In the genomic region with DNA sequence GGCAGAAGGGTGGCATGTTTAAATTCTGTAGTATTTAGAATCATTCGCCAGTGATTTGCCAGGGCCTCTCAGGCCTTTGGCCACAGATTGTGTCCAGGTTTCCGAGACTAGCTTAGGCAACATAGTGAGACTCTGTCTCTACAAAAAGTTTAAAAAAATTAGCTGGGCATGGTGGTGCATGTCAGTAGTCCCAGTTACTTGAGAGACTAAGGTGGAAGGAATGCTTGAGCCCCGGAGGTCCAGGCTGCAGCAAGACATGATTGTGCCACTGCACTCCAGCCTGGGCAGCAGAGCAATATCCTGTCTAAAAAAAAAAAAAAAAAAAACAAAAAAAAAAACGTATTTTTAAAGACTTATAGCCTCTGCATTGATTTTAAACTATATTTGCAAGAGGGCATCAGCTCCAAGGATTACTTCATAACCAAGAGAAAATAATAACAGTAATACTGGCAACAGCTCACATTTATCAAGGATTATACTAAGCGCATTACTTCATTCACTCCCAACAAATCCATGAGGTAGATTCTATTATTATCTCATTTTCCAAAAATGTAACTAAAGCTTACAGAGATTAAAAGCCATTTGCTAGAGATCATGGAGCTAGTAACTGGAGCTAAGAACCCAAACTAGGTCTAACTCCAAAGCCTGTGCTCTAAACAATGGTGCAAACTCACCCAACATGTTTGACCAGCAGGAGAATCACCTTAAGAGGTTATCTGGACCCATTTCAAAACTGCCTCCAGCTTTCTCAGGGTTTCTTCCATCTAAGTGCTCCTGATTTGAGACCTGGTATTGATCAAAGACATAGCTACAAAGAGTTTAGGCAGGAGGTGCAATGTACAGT, we compare ENCODE assay signal across 23 cellular contexts. TPM values are rescaled to one million over a fixed set of nuclear protein-coding genes. Genes with fewer than 3 reads are reported as not detected.
DNase-seq lines count a peak whose midpoint lies in the region; ATAC-seq, FAIRE-seq and TF ChIP-seq lines count a peak whose summit lies in the region.
"Had no signal": no experiment of that assay in that cellular context is flagged by ENCODE, and none has a peak within 500 bp of the region (broad histone marks: within the 10 kb centered on the region; RNA-seq: fewer than 3 reads in every experiment).

No MANE protein-coding gene starts in this region.

- FAIRE-seq in H1 (lab: Jason Lieb, UNC): no peak
- FAIRE-seq: G401.6 had no signal

- no peak overlapping the region for H3K18ac ChIP-seq in H1 (ENCODE audit: extremely low read depth, low read length)

- H3K27ac Mint-ChIP-seq in activated T-helper 1 cell treated with anti-CD3 and anti-CD28 coated beads, Interleukin-12 subunit alpha, Interleukin-12 subunit beta, Interleukin-2, Interleukin-4 antibody, amounts not matched to agents 30 ng/mL and 10 ng/mL and 1 ng/mL, durations not matched to agents 14 hours and 24 hours and 36 hours: no peak overlapping the region
- H3K27ac Mint-ChIP-seq: CD8-positive, alpha-beta T cell had no signal

- TF ChIP-seq POLR2A in heart left ventricle (IDR thresholded peaks at IDR 0.05) (no peak), H1 (IDR thresholded peaks at IDR 0.05; ENCODE audit: control extremely low read depth in 1 of 2, low read depth in 2 of 2, low read length in 2 of 2) (no peak), body of pancreas (IDR thresholded peaks at IDR 0.05) (no peak)

- H2BK15ac ChIP-seq in H1 (ENCODE audit: low read length): no peak overlapping the region

- H3K79me2 ChIP-seq in H1 (ENCODE audit: control insufficient read depth in 1 of 2, insufficient read depth in 2 of 2, low read length in 2 of 2): no peaks in the 10 kb centered on the region

- ATAC-seq in heart left ventricle (peak; percentile 52 to 83 (median 72)), body of pancreas (no peak)
- ATAC-seq: CD8-positive, alpha-beta T cell had no signal

- 53 to 64% (median 62%) methylated on average over 5 of the region's 5 CpGs for WGBS in heart left ventricle, 4 donors
- WGBS in H1 (ENCODE audit: extremely low coverage in 1 of 2, insufficient coverage in 1 of 2, insufficient read length in 1 of 2, insufficient replicate concordance in 2 of 2, low coverage in 1 of 2, low lambda C conversion rate in 2 of 2, missing lambda C conversion rate in 1 of 2), 2 experiments: 92% methylated on average over 4 of the region's 5 CpGs; no CpG with 5 or more reads in 1 of the 2 experiments
- 75 to 79% methylated on average over 5 of the region's 5 CpGs for WGBS in body of pancreas, 2 donors

- H3K36me3 Mint-ChIP-seq in activated T-helper 1 cell treated with anti-CD3 and anti-CD28 coated beads, Interleukin-12 subunit alpha, Interleukin-12 subunit beta, Interleukin-2, Interleukin-4 antibody, amounts not matched to agents 30 ng/mL and 10 ng/mL and 1 ng/mL, durations not matched to agents 14 hours and 24 hours and 36 hours (ENCODE audit: low read depth): no peaks in the 10 kb centered on the region
- H3K36me3 Mint-ChIP-seq: CD8-positive, alpha-beta T cell had no signal

- intact Hi-C loops in heart left ventricle (cut with DNase I): loop anchor here in 1 of 10 donors (10.0 kb wide), 1 partner anchor 58 kb away; no protein-coding TSS in a partner anchor
- intact Hi-C loops in left ventricle myocardium inferior (cut with micrococcal nuclease): no loop called here
- intact Hi-C loops in body of pancreas (cut with DNase I): no loop called here
- intact Hi-C loops in activated T-helper 1 cell treated with anti-CD3 and anti-CD28 coated beads, Interleukin-12 subunit alpha, Interleukin-12 subunit beta, Interleukin-2, Interleukin-4 antibody, amounts not matched to agents 30 ng/mL and 10 ng/mL and 1 ng/mL, durations not matched to agents 14 hours and 24 hours and 36 hours (cut with micrococcal nuclease): no loop called here

- H3K4me3 Mint-ChIP-seq in activated T-helper 1 cell treated with anti-CD3 and anti-CD28 coated beads, Interleukin-12 subunit alpha, Interleukin-12 subunit beta, Interleukin-2, Interleukin-4 antibody, amounts not matched to agents 30 ng/mL and 10 ng/mL and 1 ng/mL, durations not matched to agents 14 hours and 24 hours and 36 hours: no peak overlapping the region
- H3K4me3 Mint-ChIP-seq: CD8-positive, alpha-beta T cell had no signal

- H3K4me3 ChIP-seq in heart left ventricle (no peak overlapping the region), left ventricle myocardium inferior (no peak overlapping the region), H1 (ENCODE audit: extremely low read depth in 1 of 4, insufficient read depth in 2 of 4, low read depth in 3 of 4, low read length in 4 of 4) (no peak overlapping the region), skeletal muscle tissue (ENCODE audit: low read length in 3 of 3) (no peak overlapping the region), body of pancreas (no peak overlapping the region)
- H3K4me3 ChIP-seq: BLaER1, SJCRH30 had no signal

- peaks cover 0 to 25% (median 2%) of the 10 kb centered on the region in 12 donors for H3K4me1 ChIP-seq in heart left ventricle
- peaks cover 24% of the 10 kb centered on the region for H3K4me1 ChIP-seq in left ventricle myocardium inferior
- H3K4me1 ChIP-seq in H1 (replicated peaks in 1 of 4; ENCODE audit: control insufficient read depth in 3 of 4, insufficient read depth in 4 of 4, low read length in 3 of 4): no peaks in the 10 kb centered on the region
- H3K4me1 ChIP-seq in skeletal muscle tissue (ENCODE audit: control insufficient read depth in 3 of 3, insufficient read depth in 3 of 3, low read length in 3 of 3): peaks cover 0 to 15% (median 0%) of the 10 kb centered on the region in 3 donors
- no peaks in the 10 kb centered on the region for H3K4me1 ChIP-seq in body of pancreas
- H3K4me1 ChIP-seq: BLaER1, SJCRH30 had no signal

- H2BK5ac ChIP-seq in H1 (ENCODE audit: low read depth, low read length): no peak overlapping the region

- H3K56ac ChIP-seq in H1 (replicated peaks; ENCODE audit: insufficient read length, low read depth, low read length): no peak overlapping the region

- 0 out of 2 replicates have a peak overlapping the region, but pooled peaks have one; percentile 18 for H2BK20ac ChIP-seq in H1 (ENCODE audit: low read length)

- H3K23me2 ChIP-seq in H1 (ENCODE audit: low read depth, low read length): no peaks in the 10 kb centered on the region

- no peak overlapping the region for H2BK12ac ChIP-seq in H1 (ENCODE audit: low read depth, low read length)

- no peak overlapping the region for H3K4me2 ChIP-seq in H1 (ENCODE audit: insufficient read depth in 1 of 2, low read depth in 2 of 2, low read length in 2 of 2)
- H3K4me2 ChIP-seq: BLaER1 had no signal

- no peak overlapping the region for H4K8ac ChIP-seq in H1 (ENCODE audit: extremely low read depth, insufficient read depth, low read length)

- H4K20me1 ChIP-seq in H1 (replicated peaks in 1 of 2; ENCODE audit: control insufficient read depth in 1 of 2, insufficient read depth in 2 of 2, low read length in 2 of 2): no peaks in the 10 kb centered on the region
- H4K20me1 ChIP-seq: BLaER1 had no signal

- no peak for TF ChIP-seq CTCF in heart left ventricle (IDR thresholded peaks at IDR 0.05)
- no peak for TF ChIP-seq CTCF in left ventricle myocardium inferior (IDR thresholded peaks at IDR 0.05; ENCODE audit: borderline replicate concordance)
- TF ChIP-seq CTCF in H1 (IDR thresholded peaks at IDR 0.05; ENCODE audit: control extremely low read depth in 1 of 3, insufficient read depth in 1 of 3, low read depth in 1 of 3, low read length in 3 of 3): no peak
- no peak for TF ChIP-seq CTCF in body of pancreas (IDR thresholded peaks at IDR 0.05)

- no peak overlapping the region for H3K4ac ChIP-seq in H1 (replicated peaks; ENCODE audit: insufficient read length, low read depth, low read length)

- TF ChIP-seq RAD21 in H1 (IDR thresholded peaks at IDR 0.05 in 1 of 2, conservative IDR thresholded peaks at IDR 0.05 in 1 of 2; ENCODE audit: low read depth in 2 of 2, low read length in 2 of 2): no peak

- no peak overlapping the region for H4K91ac ChIP-seq in H1 (replicated peaks; ENCODE audit: insufficient read length, low read length)

- H3K14ac ChIP-seq in H1 (ENCODE audit: insufficient read length): no peak overlapping the region

- H2BK120ac ChIP-seq in H1 (replicated peaks; ENCODE audit: low read depth, low read length): no peak overlapping the region

- H3K9me3 ChIP-seq in heart left ventricle: no peaks in the 10 kb centered on the region
- H3K9me3 ChIP-seq in left ventricle myocardium inferior (replicated peaks): no peaks in the 10 kb centered on the region
- H3K9me3 ChIP-seq in H1 (ENCODE audit: insufficient read depth in 2 of 2, low read depth in 1 of 2, low read length in 1 of 2): no peaks in the 10 kb centered on the region
- no peaks in the 10 kb centered on the region for H3K9me3 ChIP-seq in skeletal muscle tissue (ENCODE audit: control insufficient read depth in 3 of 3, low read length in 3 of 3)
- no peaks in the 10 kb centered on the region for H3K9me3 ChIP-seq in body of pancreas
- H3K9me3 ChIP-seq: BLaER1, SJCRH30 had no signal

- H3K27ac ChIP-seq in heart left ventricle (peak overlapping the region in 2 of 12 donors; percentile 7 to 71), left ventricle myocardium inferior (replicated peaks) (no peak overlapping the region), H1 (ENCODE audit: low read depth, low read length) (no peak overlapping the region), skeletal muscle tissue (ENCODE audit: low read depth, low read length) (peak overlapping the region; percentile 56), body of pancreas (no peak overlapping the region)
- H3K27ac ChIP-seq: BLaER1, SJCRH30 had no signal

- TF ChIP-seq EP300 in H1 (IDR thresholded peaks at IDR 0.05; ENCODE audit: borderline replicate concordance in 1 of 2, low read depth in 2 of 2, low read length in 2 of 2): no peak

- H3K27me3 ChIP-seq in heart left ventricle (no peaks in the 10 kb centered on the region), left ventricle myocardium inferior (ENCODE audit: low read depth) (no peaks in the 10 kb centered on the region), H1 (replicated peaks in 1 of 4; ENCODE audit: control insufficient read depth in 3 of 4, extremely low read depth in 1 of 4, insufficient read depth in 3 of 4, low read length in 3 of 4) (no peaks in the 10 kb centered on the region), skeletal muscle tissue (ENCODE audit: control insufficient read depth in 3 of 3, insufficient read depth in 3 of 3, low read length in 3 of 3) (no peaks in the 10 kb centered on the region), body of pancreas (no peaks in the 10 kb centered on the region)
- H3K27me3 ChIP-seq: BLaER1, SJCRH30 had no signal

- H3K36me3 ChIP-seq in heart left ventricle (no peaks in the 10 kb centered on the region), left ventricle myocardium inferior (no peaks in the 10 kb centered on the region), H1 (ENCODE audit: control insufficient read depth in 2 of 4, insufficient read depth in 4 of 4, low read length in 3 of 4) (no peaks in the 10 kb centered on the region), skeletal muscle tissue (ENCODE audit: control insufficient read depth in 3 of 3, insufficient read depth in 3 of 3, low read length in 3 of 3) (no peaks in the 10 kb centered on the region), body of pancreas (replicated peaks in 1 of 2; ENCODE audit: insufficient read depth in 1 of 2, low read depth in 2 of 2) (no peaks in the 10 kb centered on the region)
- H3K36me3 ChIP-seq: BLaER1, SJCRH30 had no signal

- H3K23ac ChIP-seq in H1 (ENCODE audit: insufficient read length): no peak overlapping the region

- no peaks in the 10 kb centered on the region for H3K9me3 Mint-ChIP-seq in activated T-helper 1 cell treated with anti-CD3 and anti-CD28 coated beads, Interleukin-12 subunit alpha, Interleukin-12 subunit beta, Interleukin-2, Interleukin-4 antibody, amounts not matched to agents 30 ng/mL and 10 ng/mL and 1 ng/mL, durations not matched to agents 14 hours and 24 hours and 36 hours
- H3K9me3 Mint-ChIP-seq: CD8-positive, alpha-beta T cell had no signal

- no peak overlapping the region for H3K9ac ChIP-seq in H1 (replicated peaks in 1 of 4; ENCODE audit: extremely low read depth in 1 of 4, low read depth in 3 of 4, low read length in 3 of 4)
- H3K9ac ChIP-seq in skeletal muscle tissue (ENCODE audit: low read depth in 1 of 3, low read length in 3 of 3): peak overlapping the region in 1 of 3 donors; percentile 23
- H3K9ac ChIP-seq: BLaER1 had no signal

- DNase-seq in heart left ventricle (no peak), left ventricle myocardium inferior (no peak), NCI-H82 (lab: John Stamatoyannopoulos, UW) (peak; percentile 48), H1 (ENCODE audit: low read depth in 1 of 2, low spot score in 2 of 2) (no peak), body of pancreas (no peak), NCI-H446 treated with DMSO at 0.1 percent for 48 hours (lab: John Stamatoyannopoulos, UW) (no peak)
- no peak for DNase-seq in activated T-helper 1 cell treated with anti-CD3 and anti-CD28 coated beads, Interleukin-12 subunit alpha, Interleukin-12 subunit beta, Interleukin-2, Interleukin-4 antibody, amounts not matched to agents 30 ng/mL and 10 ng/mL and 1 ng/mL, durations not matched to agents 14 hours and 24 hours and 36 hours (ENCODE audit: low spot score)
- DNase-seq: CD8-positive, alpha-beta T cell; DND-41; Kasumi-1; NCI-H1092 treated with DMSO at 0.1 percent for 48 hours; NCI-H1694; NCI-H2107; NCI-H446; NCI-H69; OCI-M1; SJCRH30 had no signal

- no peak overlapping the region for H4K5ac ChIP-seq in H1 (ENCODE audit: insufficient read length, low read depth, low read length)

- POLR2A ChIA-PET in H1 (lab: Charles Lee; ENCODE audit: partially characterized antibody): interaction anchor here (1.3 kb wide), 1 partner anchor 20 kb away, joined by 3 read pairs; no protein-coding TSS in a partner anchor

- no peaks in the 10 kb centered on the region; the same call in 1 of the 2 replicates for H3K79me1 ChIP-seq in H1 (ENCODE audit: low read depth, low read length)

- H2AFZ ChIP-seq in H1 (ENCODE audit: low read length): no peak overlapping the region

- H3K4me1 Mint-ChIP-seq in activated T-helper 1 cell treated with anti-CD3 and anti-CD28 coated beads, Interleukin-12 subunit alpha, Interleukin-12 subunit beta, Interleukin-2, Interleukin-4 antibody, amounts not matched to agents 30 ng/mL and 10 ng/mL and 1 ng/mL, durations not matched to agents 14 hours and 24 hours and 36 hours (ENCODE audit: low read depth): no peaks in the 10 kb centered on the region

- CTCF ChIA-PET in H1 (lab: Charles Lee; ENCODE audit: partially characterized antibody): interaction anchor here (1.0 to 1.4 kb wide), 3 partner anchors 15 to 170 kb away, joined by 3 to 4 read pairs (median 4); no protein-coding TSS in a partner anchor

- H2AK5ac ChIP-seq in H1 (ENCODE audit: low read depth, low read length): no peak overlapping the region

- no peaks in the 10 kb centered on the region for H3K27me3 Mint-ChIP-seq in activated T-helper 1 cell treated with anti-CD3 and anti-CD28 coated beads, Interleukin-12 subunit alpha, Interleukin-12 subunit beta, Interleukin-2, Interleukin-4 antibody, amounts not matched to agents 30 ng/mL and 10 ng/mL and 1 ng/mL, durations not matched to agents 14 hours and 24 hours and 36 hours (ENCODE audit: insufficient read depth)

RNA-seq across cellular contexts. Expression of a gene that starts 32.6 kb away (rescaled TPM):
- total RNA-seq in heart left ventricle (not detected), left ventricle myocardium inferior (not detected), skeletal muscle tissue (not detected), body of pancreas (not detected)
- polyA plus RNA-seq in heart left ventricle (not detected), H1 (2011; rRNA removed) (not detected in 2 replicates)
- not detected in 2 replicates for total RNA-seq in H1 (2021; fragmentation: NEBNext Ultra II Directional; extraction: Animal tissue kit (Norgen Biotek cat#: 25700))
- not detected for polyA plus RNA-seq in H1 (2011; cell fraction: cytosol; rRNA removed)
- polyA plus RNA-seq in H1 (2011; cell fraction: nucleus; rRNA removed): 0.01 TPM
- not detected in 4 replicates for polyA plus RNA-seq in H1 (2012, experiment 1 of 2)
- not detected for polyA plus RNA-seq in H1 (2012, experiment 2 of 2)
- polyA plus RNA-seq in H1 (2013, experiment 1 of 2): 0.02 TPM
- 0.02 TPM for polyA plus RNA-seq in H1 (2013, experiment 2 of 2)
- not detected in 2 replicates for polyA minus RNA-seq in H1 (2011; rRNA and poly(A)+ RNA removed)
- polyA minus RNA-seq in H1 (2011; cell fraction: cytosol; rRNA and poly(A)+ RNA removed): not detected
- polyA minus RNA-seq in H1 (2011; cell fraction: nucleus; rRNA and poly(A)+ RNA removed): not detected
- not detected in 2 replicates for total RNA-seq in activated T-helper 1 cell treated with anti-CD3 and anti-CD28 coated beads, Interleukin-12 subunit alpha, Interleukin-12 subunit beta, Interleukin-2, Interleukin-4 antibody, amounts not matched to agents 30 ng/mL and 10 ng/mL and 1 ng/mL, durations not matched to agents 14 hours and 24 hours and 36 hours
- total RNA-seq: A673; CD8-positive, alpha-beta T cell; H4; RPMI7951; SJCRH30 had no signal
